22 cellular contexts compared by ENCODE assay signal in genomic region chr5:66602621-66603020, GRCh38. TPM values are rescaled to one million over a fixed set of nuclear protein-coding genes. Genes with fewer than 3 reads are reported as not detected.
DNase-seq lines count a peak whose midpoint lies in the region; ATAC-seq lines count a peak whose summit lies in the region.
"Had no signal": no experiment of that assay in that cellular context is flagged by ENCODE, and none has a peak within 500 bp of the region (broad histone marks: within the 10 kb centered on the region; RNA-seq: fewer than 3 reads in every experiment).

No MANE protein-coding gene starts in this region.

- no peaks in the 10 kb centered on the region for H3K27me3 ChIP-seq in trophoblast cell (ENCODE audit: insufficient read depth, low read length)
- H3K27me3 ChIP-seq: BE2C had no signal

- H3K27me3 Mint-ChIP-seq in stimulated activated naive CD8-positive, alpha-beta T cell treated with anti-CD3 and anti-CD28 coated beads, Interleukin-15, amount 100 ng/mL, for 72 hours = peaks cover 49% of the 10 kb centered on the region

- no peak for ATAC-seq in stimulated activated naive CD8-positive, alpha-beta T cell treated with anti-CD3 and anti-CD28 coated beads, Interleukin-15, amount 100 ng/mL, for 72 hours
- ATAC-seq in HG03520 (IDR thresholded peaks at IDR 0.05; ENCODE audit: unreplicated experiment) = no peak
- ATAC-seq in HG03025 (IDR thresholded peaks at IDR 0.05; ENCODE audit: low FRiP score, unreplicated experiment) = no peak

- H3K27ac Mint-ChIP-seq in stimulated activated naive CD8-positive, alpha-beta T cell treated with anti-CD3 and anti-CD28 coated beads, Interleukin-15, amount 100 ng/mL, for 72 hours = no peak overlapping the region
- H3K27ac Mint-ChIP-seq: CD14-positive monocyte; CD4-positive, alpha-beta memory T cell; CD4-positive, CD25-positive, alpha-beta regulatory T cell; CD8-positive, alpha-beta memory T cell had no signal

- H2AK5ac ChIP-seq in trophoblast cell (ENCODE audit: low read length) = no peak overlapping the region

- H3K4me3 ChIP-seq in trophoblast cell (ENCODE audit: low read depth, low read length) = no peak overlapping the region
- H3K4me3 ChIP-seq: BLaER1 had no signal

- H4K91ac ChIP-seq in trophoblast cell (ENCODE audit: low read depth, low read length) = no peak overlapping the region

- no peak overlapping the region for H4K12ac ChIP-seq in trophoblast cell (ENCODE audit: low read depth, low read length)

- H3K4me1 Mint-ChIP-seq in stimulated activated naive CD8-positive, alpha-beta T cell treated with anti-CD3 and anti-CD28 coated beads, Interleukin-15, amount 100 ng/mL, for 72 hours = peaks cover 2% of the 10 kb centered on the region

- H3K27ac ChIP-seq in trophoblast cell (ENCODE audit: low read depth, low read length) = no peak overlapping the region
- H3K27ac ChIP-seq: BLaER1 had no signal

- H3K14ac ChIP-seq in trophoblast cell (ENCODE audit: low read length) = no peak overlapping the region

- H2BK12ac ChIP-seq in trophoblast cell (ENCODE audit: low read length) = no peak overlapping the region

- H3K9me3 Mint-ChIP-seq in stimulated activated naive CD8-positive, alpha-beta T cell treated with anti-CD3 and anti-CD28 coated beads, Interleukin-15, amount 100 ng/mL, for 72 hours = no peaks in the 10 kb centered on the region
- H3K9me3 Mint-ChIP-seq: CD4-positive, alpha-beta memory T cell; CD8-positive, alpha-beta memory T cell had no signal

- H3K79me2 ChIP-seq in trophoblast cell (ENCODE audit: control insufficient read depth, insufficient read depth, low read length, poor library complexity) = no peaks in the 10 kb centered on the region

- H3K36me3 ChIP-seq in trophoblast cell (ENCODE audit: control insufficient read depth in 1 of 2, insufficient read depth in 2 of 2, low read length in 2 of 2) = no peaks in the 10 kb centered on the region
- H3K36me3 ChIP-seq: BE2C, BLaER1 had no signal

- no peak overlapping the region for H2BK120ac ChIP-seq in trophoblast cell (ENCODE audit: insufficient read depth, low read length, poor library complexity)

- H4K8ac ChIP-seq in trophoblast cell (ENCODE audit: low read depth, low read length) = no peak overlapping the region

- no peaks in the 10 kb centered on the region for H3K79me1 ChIP-seq in trophoblast cell (ENCODE audit: low read length)

- peaks cover 0 to under 1% of the 10 kb centered on the region in 2 experiments for H3K4me1 ChIP-seq in trophoblast cell (ENCODE audit: control insufficient read depth in 1 of 2, insufficient read depth in 2 of 2, low read length in 2 of 2)
- H3K4me1 ChIP-seq: BE2C had no signal

- H3K4me3 Mint-ChIP-seq in stimulated activated naive CD8-positive, alpha-beta T cell treated with anti-CD3 and anti-CD28 coated beads, Interleukin-15, amount 100 ng/mL, for 72 hours = no peak overlapping the region
- H3K4me3 Mint-ChIP-seq: CD14-positive monocyte; CD4-positive, alpha-beta memory T cell; CD4-positive, CD25-positive, alpha-beta regulatory T cell; CD8-positive, alpha-beta memory T cell had no signal

- no peak overlapping the region for H3K18ac ChIP-seq in trophoblast cell (ENCODE audit: low read length)

- no peak overlapping the region for H3K4ac ChIP-seq in trophoblast cell (ENCODE audit: low read depth, low read length)

- no peak overlapping the region for H3K4me2 ChIP-seq in trophoblast cell (ENCODE audit: low read length)
- H3K4me2 ChIP-seq: BLaER1 had no signal

- H3K9me3 ChIP-seq in trophoblast cell (ENCODE audit: insufficient read depth, low read depth, low read length) = peaks cover 2% of the 10 kb centered on the region
- H3K9me3 ChIP-seq: BE2C, BLaER1 had no signal

- DNase-seq in astrocyte of the hippocampus (ENCODE audit: low read depth, low spot score) = peak; percentile 37
- peak; percentile 67 to 83 for DNase-seq in trophoblast cell
- no peak for DNase-seq in stimulated activated naive CD8-positive, alpha-beta T cell treated with anti-CD3 and anti-CD28 coated beads, Interleukin-15, amount 100 ng/mL, for 72 hours
- DNase-seq: 8988T; ACHN; BE2C; C1 segment of cervical spinal cord; CD4-positive, alpha-beta memory T cell; CD4-positive, CD25-positive, alpha-beta regulatory T cell; CD8-positive, alpha-beta memory T cell; COR-L47; DMS 273 treated with DMSO at 0.1 percent for 48 hours; DMS153; DMS53; DMS79; DND-41; EL; GDM1 had no signal

- no peak overlapping the region for H2AFZ ChIP-seq in trophoblast cell (ENCODE audit: insufficient read depth, low read length, poor library complexity)

- no peak overlapping the region for H3K23ac ChIP-seq in trophoblast cell (ENCODE audit: low read length)

- H3K9ac ChIP-seq in trophoblast cell (ENCODE audit: low read length) = no peak overlapping the region
- H3K9ac ChIP-seq: BLaER1 had no signal

- no CpG with 5 or more reads among the region's 1 CpG for WGBS in trophoblast cell (ENCODE audit: extremely low coverage, insufficient coverage, insufficient read length)

- no peak overlapping the region for H2BK5ac ChIP-seq in trophoblast cell (ENCODE audit: low read depth, low read length, poor library complexity)

RNA-seq across cellular contexts. Expression of gene MAST4, which starts 6.4 kb away (rescaled TPM):
- polyA plus RNA-seq in trophoblast cell (2013) = 46.0 and 48.0 TPM in 2 replicates

Comparison
In these comparisons a context has a peak if more than half of its experiments do, and no peak if none do; other contexts are left out.
1. DNase-seq: peak in astrocyte of the hippocampus (single experiment) and trophoblast cell (2 of 2); none in stimulated activated naive CD8-positive, alpha-beta T cell treated with anti-CD3 and anti-CD28 coated beads, Interleukin-15, amount 100 ng/mL, for 72 hours (0 of 2).